8 cellular contexts compared by ENCODE assay signal in genomic region chr17:81911277-81911961, GRCh38. TPM values are rescaled to one million over a fixed set of nuclear protein-coding genes. Genes with fewer than 3 reads are reported as not detected.
DNase-seq lines count a peak whose midpoint lies in the region; ATAC-seq and TF ChIP-seq lines count a peak whose summit lies in the region.

Gene PCYT2, minus strand, starts transcription at chr17:81911399. Its CDS starts 44 bp downstream, at chr17:81911355.

- ATAC-seq in SK-N-SH treated with all-trans-retinoic acid at 6 μM for 48 hours (peak; percentile 89), omental fat pad (ENCODE audit: low FRiP score) (peak; percentile 81)

- POLR2A ChIA-PET in HEK293 (lab: Yijun Ruan, JAX) = interaction anchor here (1.0 to 2.0 kb wide), 5 partner anchors 10 to 111 kb away, joined by 3 to 10 read pairs (median 4); partner anchors contain the start of genes CENPX, LRRC45 and MAFG

- peak within 1 kb of the TSS; percentile 52 for H3K4me3 ChIP-seq in HEK293 (ENCODE audit: low read depth, low read length)

- CTCF ChIA-PET in HEK293 (lab: Yijun Ruan, JAX) = interaction anchor here (1.1 to 1.9 kb wide), 2 partner anchors 14 to 42 kb away, joined by 3 to 8 read pairs; no protein-coding TSS in a partner anchor

- H3K36me3 ChIP-seq in ES-I3 (ENCODE audit: insufficient read depth, low read length) = no peaks in the 10 kb centered on the region
- H3K36me3 ChIP-seq in HEK293 (ENCODE audit: control insufficient read depth in 2 of 2, insufficient read depth in 1 of 2, low read length in 2 of 2) = peaks cover 0 to 73% of the 10 kb centered on the region in 2 experiments; a peak in 1 of 3 replicates

- peak; percentile 80 for DNase-seq in NCI-H1048 (lab: John Stamatoyannopoulos, UW)
- peak; percentile 92 for DNase-seq in activated naive CD4-positive, alpha-beta T cell treated with anti-CD3 and anti-CD28 coated beads, Interleukin-2, amount 50 U/mL, for 16 hours
- peak; percentile 89 for DNase-seq in globus pallidus (ENCODE audit: low spot score)
- DNase-seq in omental fat pad (ENCODE audit: low spot score) = peak; percentile 42

- peak within 1 kb of the TSS; percentile 94 for H3K9ac ChIP-seq in ES-I3 (ENCODE audit: low read depth, low read length)

- TF ChIP-seq CTCF in HEK293 (tag by site-specific recombination; IDR thresholded peaks at IDR 0.05) (peak; percentile 49; the same call in 1 of the 2 replicates), omental fat pad (IDR thresholded peaks at IDR 0.05) (no peak)

- H3K27ac ChIP-seq in HEK293 (ENCODE audit: extremely low read depth, low read depth, low read length) = peak within 1 kb of the TSS; percentile 62; the same call in 1 of the 2 replicates
- H3K27ac ChIP-seq in temporal lobe (ENCODE audit: low read depth, low read length) = peak within 1 kb of the TSS; percentile 83

- H3K9me3 ChIP-seq in ES-I3 (ENCODE audit: control insufficient read depth, insufficient read depth, low read length) (no peaks in the 10 kb centered on the region), HEK293 (ENCODE audit: control insufficient read depth, insufficient read depth, low read depth, low read length) (no peaks in the 10 kb centered on the region)

- H3K4me1 ChIP-seq in ES-I3 (ENCODE audit: insufficient read depth, low read length) = peaks cover 4% of the 10 kb centered on the region; the same call in 1 of the 2 replicates
- peaks cover 7% of the 10 kb centered on the region for H3K4me1 ChIP-seq in HEK293 (ENCODE audit: control insufficient read depth, insufficient read depth, low read length)

TF ChIP-seq in HEK293, 187 proteins besides CTCF, POLR2A, EP300 and RAD21 (continues in another document):
- peak; percentile 73 for TF ChIP-seq KLF9 (tag by site-specific recombination; IDR thresholded peaks at IDR 0.05; ENCODE audit: low read depth)
- no peak for TF ChIP-seq MZF1 (tag by site-specific recombination; IDR thresholded peaks at IDR 0.05; ENCODE audit: borderline replicate concordance)
- no peak for TF ChIP-seq HOXD13 (CRISPR knock-in tag; IDR thresholded peaks at IDR 0.05; ENCODE audit: borderline replicate concordance)
- TF ChIP-seq YY1 (tag by site-specific recombination; IDR thresholded peaks at IDR 0.05) = no peak
- TF ChIP-seq ZNF133 (tag by site-specific recombination; IDR thresholded peaks at IDR 0.05) = no peak
- TF ChIP-seq KLF8 (tag by site-specific recombination; IDR thresholded peaks at IDR 0.05) = peak; percentile 36; the same call in 1 of the 2 replicates
- TF ChIP-seq SP3 (tag by site-specific recombination; IDR thresholded peaks at IDR 0.05) = peak; percentile 79
- TF ChIP-seq KLF16 (tag by site-specific recombination; IDR thresholded peaks at IDR 0.05) = peak; percentile 57; the same call in 1 of the 2 replicates
- peak; percentile 87 for TF ChIP-seq EGR2 (tag by site-specific recombination; IDR thresholded peaks at IDR 0.05; ENCODE audit: low read depth)
- no peak for TF ChIP-seq ZNF529 (tag by site-specific recombination; IDR thresholded peaks at IDR 0.05; ENCODE audit: insufficient replicate concordance)
- peak; percentile 78 for TF ChIP-seq SP2 (tag by site-specific recombination; IDR thresholded peaks at IDR 0.05)
- TF ChIP-seq ZNF449 (tag by site-specific recombination; IDR thresholded peaks at IDR 0.05) = peak; percentile 76
- TF ChIP-seq GLIS2 (tag by site-specific recombination; IDR thresholded peaks at IDR 0.05) = peak; percentile 68; the same call in 1 of the 2 replicates
- 0 out of 2 replicates have a peak, but pooled peaks have one; percentile 34 for TF ChIP-seq ZEB2 (tag by site-specific recombination; IDR thresholded peaks at IDR 0.05)
- no peak for TF ChIP-seq ZNF335 (tag by site-specific recombination; conservative IDR thresholded peaks at IDR 0.05)
- no peak for TF ChIP-seq ZNF501 (tag by site-specific recombination; IDR thresholded peaks at IDR 0.05)
- TF ChIP-seq KLF10 (tag by site-specific recombination; IDR thresholded peaks at IDR 0.05) = peak; percentile 95
- TF ChIP-seq GLIS1 (tag by site-specific recombination; IDR thresholded peaks at IDR 0.05) = peak; percentile 40; the same call in 1 of the 2 replicates
- TF ChIP-seq ZNF776 (tag by site-specific recombination; IDR thresholded peaks at IDR 0.05; ENCODE audit: borderline replicate concordance) = no peak
- 0 out of 2 replicates have a peak, but pooled peaks have one; percentile 12 for TF ChIP-seq PBX3 (CRISPR knock-in tag; IDR thresholded peaks at IDR 0.05)

TF ChIP-seq in SK-N-SH treated with all-trans-retinoic acid at 6 μM for 48 hours, 23 proteins besides CTCF, POLR2A, EP300 and RAD21:
- TF ChIP-seq ZNF8 (CRISPR knock-in tag; IDR thresholded peaks at IDR 0.05) = no peak
- no peak for TF ChIP-seq PPARA (CRISPR knock-in tag; IDR thresholded peaks at IDR 0.05; ENCODE audit: borderline replicate concordance)
- TF ChIP-seq ISL1 (CRISPR knock-in tag; IDR thresholded peaks at IDR 0.05) = no peak
- TF ChIP-seq ZFP30 (CRISPR knock-in tag; IDR thresholded peaks at IDR 0.05) = no peak

RNA-seq across cellular contexts. Expression of gene PCYT2, which starts in this region (rescaled TPM):
- total RNA-seq in omental fat pad = 10 to 100 TPM; 36.5 to 64.7 (median 45.5) TPM
- total RNA-seq in temporal lobe = 24.6 TPM

Comparison
In these comparisons a context has a peak if more than half of its experiments do, and no peak if none do; other contexts are left out.
1. Peak in every context shown above with its lines: DNase-seq, ATAC-seq, H3K4me3 ChIP-seq and H3K27ac ChIP-seq.
2. DNase-seq: peak in every context shown above with its lines; median percentile 92 in activated naive CD4-positive, alpha-beta T cell treated with anti-CD3 and anti-CD28 coated beads, Interleukin-2, amount 50 U/mL, for 16 hours; 89 in globus pallidus; 80 in NCI-H1048; 42 in omental fat pad.